Comparison of ENCODE assay signal across 9 cellular contexts in the genomic region with DNA sequence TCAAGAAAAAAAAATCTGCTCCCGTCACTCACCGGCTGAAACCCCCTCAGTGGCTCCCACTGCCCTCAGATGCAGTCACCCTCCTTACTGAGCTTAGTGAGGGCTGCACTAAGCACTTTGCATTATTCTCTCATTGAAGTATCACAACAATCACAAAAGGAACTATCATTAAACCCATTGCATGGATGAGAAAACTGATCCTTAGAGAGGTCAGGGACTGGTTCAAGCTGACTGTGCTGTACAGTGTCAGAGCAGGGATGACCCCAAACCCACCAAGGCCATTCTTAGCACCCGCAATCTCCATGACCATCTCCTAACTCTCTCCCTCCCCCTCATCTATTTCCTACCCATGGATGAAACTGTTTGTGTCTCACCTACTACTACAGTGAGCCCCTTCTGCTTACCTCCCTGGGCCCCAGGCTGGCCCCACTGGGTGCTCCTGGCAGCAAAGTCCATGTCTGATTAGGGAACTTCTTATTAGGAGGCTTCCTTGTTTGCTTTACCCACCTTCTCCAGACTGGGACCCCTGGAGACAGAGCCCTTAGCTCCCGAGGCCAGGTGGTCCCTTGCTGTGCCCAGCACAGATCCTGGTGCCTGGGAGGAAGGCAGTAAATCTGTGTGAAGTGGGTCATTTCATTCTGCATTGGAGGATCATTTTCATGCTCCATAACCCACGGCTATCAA.
A peak's percentile ranks its signal among the peaks of the same experiment; 100 is the strongest.
DNase-seq lines count a peak whose midpoint lies in the region; ATAC-seq, FAIRE-seq and TF ChIP-seq lines count a peak whose summit lies in the region.
"Had no signal": no experiment of that assay in that cellular context is flagged by ENCODE, and none has a peak within 500 bp of the region (broad histone marks: within the 10 kb centered on the region; RNA-seq: fewer than 3 reads in every experiment).

No MANE protein-coding gene starts in this region.

- FAIRE-seq in GM12878 (lab: Jason Lieb, UNC) (no peak), urothelium cell line (lab: Jason Lieb, UNC) (no peak), HTR-8/SVneo (lab: Jason Lieb, UNC) (no peak)

- H3K36me3 ChIP-seq in CD4-positive, alpha-beta memory T cell (ENCODE audit: insufficient read depth, low read length), result no peaks in the 10 kb centered on the region
- H3K36me3 ChIP-seq in KMS-11 (ENCODE audit: insufficient read depth) (no peaks in the 10 kb centered on the region), GM12878 (ENCODE audit: control insufficient read depth in 2 of 2, insufficient read depth in 2 of 2, low read length in 1 of 2) (no peaks in the 10 kb centered on the region)
- no peaks in the 10 kb centered on the region for H3K36me3 ChIP-seq in naive thymus-derived CD4-positive, alpha-beta T cell (ENCODE audit: control insufficient read depth in 2 of 3, insufficient read depth in 3 of 3, low read length in 3 of 3)

- peak overlapping the region; percentile 48 for H2AFZ ChIP-seq in KMS-11 (ENCODE audit: low read depth)
- no peak overlapping the region; the same call in 1 of the 2 replicates for H2AFZ ChIP-seq in GM12878 (ENCODE audit: control insufficient read depth, low read depth, low read length)

- no peaks in the 10 kb centered on the region for H4K20me1 ChIP-seq in KMS-11 (ENCODE audit: insufficient read depth)
- H4K20me1 ChIP-seq in GM12878 (ENCODE audit: control insufficient read depth, insufficient read depth), result no peaks in the 10 kb centered on the region

- H3K79me2 ChIP-seq in KMS-11 (ENCODE audit: insufficient read depth, low read depth) (no peaks in the 10 kb centered on the region), GM12878 (ENCODE audit: control insufficient read depth, insufficient read depth, low read length) (no peaks in the 10 kb centered on the region)

- no peaks in the 10 kb centered on the region for H3K27me3 Mint-ChIP-seq in CD4-positive, alpha-beta memory T cell
- no peaks in the 10 kb centered on the region for H3K27me3 Mint-ChIP-seq in osteocyte (ENCODE audit: unreplicated experiment)
- no peaks in the 10 kb centered on the region for H3K27me3 Mint-ChIP-seq in naive thymus-derived CD4-positive, alpha-beta T cell

- POLR2A ChIA-PET in CD4-positive, alpha-beta memory T cell (lab: Charles Lee; ENCODE audit: partially characterized antibody), result interaction anchor here (1.4 to 3.8 kb wide), 7 partner anchors 21 to 817 kb away, joined by 3 to 59 read pairs (median 19); a partner anchor contains a TSS
- POLR2A ChIA-PET in GM12878 (lab: Charles Lee), result interaction anchor here (1.1 to 3.7 kb wide), 14 partner anchors 10 to 139 kb away, joined by 3 to 43 read pairs (median 7); a partner anchor contains a TSS
- POLR2A ChIA-PET in naive thymus-derived CD4-positive, alpha-beta T cell (lab: Charles Lee), result interaction anchor here (0.7 kb wide), 1 partner anchor 1801 kb away, joined by 4 read pairs; no protein-coding TSS in a partner anchor

- peak overlapping the region; percentile 92 to 97 (median 94) for H3K27ac Mint-ChIP-seq in CD4-positive, alpha-beta memory T cell
- peak overlapping the region; percentile 81 for H3K27ac Mint-ChIP-seq in osteocyte (ENCODE audit: unreplicated experiment)
- H3K27ac Mint-ChIP-seq in naive thymus-derived CD4-positive, alpha-beta T cell, result peak overlapping the region in 1 of 9 donors; percentile 97

- no peaks in the 10 kb centered on the region for H3K36me3 Mint-ChIP-seq in CD4-positive, alpha-beta memory T cell
- H3K36me3 Mint-ChIP-seq in osteocyte (ENCODE audit: unreplicated experiment), result no peaks in the 10 kb centered on the region
- H3K36me3 Mint-ChIP-seq in naive thymus-derived CD4-positive, alpha-beta T cell, result peaks cover 0 to 2% (median 0%) of the 10 kb centered on the region in 5 donors

- H3K4me1 ChIP-seq in CD4-positive, alpha-beta memory T cell (ENCODE audit: insufficient read depth, low read length), result peaks cover 83% of the 10 kb centered on the region
- H3K4me1 ChIP-seq in KMS-11 (ENCODE audit: low read depth, poor library complexity, severe bottlenecking) (peaks cover 51% of the 10 kb centered on the region), GM12878 (ENCODE audit: control insufficient read depth, insufficient read depth, low read length) (peaks cover 60% of the 10 kb centered on the region)
- peaks cover 10 to 62% of the 10 kb centered on the region in 2 donors for H3K4me1 ChIP-seq in naive thymus-derived CD4-positive, alpha-beta T cell (ENCODE audit: control insufficient read depth in 2 of 2, insufficient read depth in 2 of 2, low read length in 2 of 2)

- in situ Hi-C loops in GM12878 (cut with MboI), result loop anchor here (5.0 kb wide), 2 partner anchors 135 to 240 kb away; no protein-coding TSS in a partner anchor

- peaks cover 0 to 2% (median 0%) of the 10 kb centered on the region in 8 donors for H3K9me3 Mint-ChIP-seq in CD4-positive, alpha-beta memory T cell
- H3K9me3 Mint-ChIP-seq in osteocyte (ENCODE audit: unreplicated experiment), result no peaks in the 10 kb centered on the region
- peaks cover 0 to 3% (median 0%) of the 10 kb centered on the region in 11 donors for H3K9me3 Mint-ChIP-seq in naive thymus-derived CD4-positive, alpha-beta T cell

- H3K4me2 ChIP-seq in KMS-11, result peak overlapping the region; percentile 93
- H3K4me2 ChIP-seq in GM12878 (ENCODE audit: control insufficient read depth, insufficient read depth), result peak overlapping the region; percentile 78

- peaks cover 51 to 89% (median 71%) of the 10 kb centered on the region in 4 donors for H3K4me1 Mint-ChIP-seq in CD4-positive, alpha-beta memory T cell
- peaks cover 32% of the 10 kb centered on the region for H3K4me1 Mint-ChIP-seq in osteocyte (ENCODE audit: unreplicated experiment)
- H3K4me1 Mint-ChIP-seq in naive thymus-derived CD4-positive, alpha-beta T cell, result peaks cover 31 to 89% (median 53%) of the 10 kb centered on the region in 7 donors

- BruUV-seq in GM12878 (replicated peaks; lab: Mats Ljungman, UMichigan), result no TSS peak

- intact Hi-C loops in CD4-positive, alpha-beta memory T cell (cut with micrococcal nuclease), result loop anchor here (5.0 kb wide), 1 partner anchor 815 kb away; no protein-coding TSS in a partner anchor
- intact Hi-C loops in GM12878 (cut with micrococcal nuclease; ENCODE audit: unreplicated experiment), result loop anchor here (1.0 to 5.0 kb wide), 13 partner anchors 16 to 770 kb away; no protein-coding TSS in a partner anchor
- intact Hi-C loops in naive thymus-derived CD4-positive, alpha-beta T cell (cut with micrococcal nuclease), result loop anchor here in 1 of 2 donors (1.0 to 10.0 kb wide), 11 partner anchors 27 to 1340 kb away; no protein-coding TSS in a partner anchor

- no peak for TF ChIP-seq RAD21 in GM12878 (IDR thresholded peaks at IDR 0.05; ENCODE audit: insufficient read depth, low read depth, low read length)

- TF ChIP-seq CTCF in KMS-11 (conservative IDR thresholded peaks at IDR 0.05; ENCODE audit: low read depth, low read length), result no peak
- no peak for TF ChIP-seq CTCF in GM12878 (IDR thresholded peaks at IDR 0.05 in 2 of 3, conservative IDR thresholded peaks at IDR 0.05 in 1 of 3; ENCODE audit: control insufficient read depth in 2 of 3, extremely low read depth in 1 of 3, insufficient read depth in 1 of 3, low read depth in 3 of 3, low read length in 3 of 3)
- TF ChIP-seq CTCF in osteocyte (IDR thresholded peaks at IDR 0.05), result no peak

- peak overlapping the region in 1 of 2 donors; percentile 49 for H3K4me3 ChIP-seq in CD4-positive, alpha-beta memory T cell (ENCODE audit: low read length in 2 of 2)
- no peak overlapping the region for H3K4me3 ChIP-seq in KMS-11 (IDR thresholded peaks at IDR 0.05; ENCODE audit: insufficient read depth, low read depth, low read length)
- H3K4me3 ChIP-seq in GM12878, result 0 out of 2 replicates have a peak overlapping the region, but pooled peaks have one; percentile 11
- no peak overlapping the region for H3K4me3 ChIP-seq in naive thymus-derived CD4-positive, alpha-beta T cell (ENCODE audit: low read length)

- DNase-seq in CD4-positive, alpha-beta memory T cell, result no peak
- DNase-seq in GM12878 (ENCODE audit: low read depth, low spot score), result no peak
- DNase-seq in osteocyte (ENCODE audit: extremely low spot score, unreplicated experiment), result no peak
- DNase-seq in naive thymus-derived CD4-positive, alpha-beta T cell, result no peak
- DNase-seq in urothelium cell line (ENCODE audit: low spot score), result no peak
- no peak for DNase-seq in HTR-8/SVneo (ENCODE audit: insufficient read length, low spot score)
- DNase-seq: Calu3 had no signal

- 60% methylated on average over 5 of the region's 5 CpGs for WGBS in GM12878 (ENCODE audit: insufficient coverage, insufficient replicate concordance, low lambda C conversion rate, missing lambda C conversion rate)

- no peaks in the 10 kb centered on the region for H3K27me3 ChIP-seq in CD4-positive, alpha-beta memory T cell (ENCODE audit: insufficient read depth, low read length)
- H3K27me3 ChIP-seq in KMS-11 (ENCODE audit: insufficient read depth, low read depth) (no peaks in the 10 kb centered on the region), GM12878 (replicated peaks in 1 of 2; ENCODE audit: control insufficient read depth in 2 of 2, insufficient read depth in 2 of 2, low read length in 1 of 2) (no peaks in the 10 kb centered on the region)
- no peaks in the 10 kb centered on the region for H3K27me3 ChIP-seq in naive thymus-derived CD4-positive, alpha-beta T cell (ENCODE audit: control insufficient read depth in 2 of 2, insufficient read depth in 2 of 2, low read length in 2 of 2)

- CTCF ChIA-PET in CD4-positive, alpha-beta memory T cell (lab: Charles Lee; ENCODE audit: partially characterized antibody), result interaction anchor here (0.8 to 1.5 kb wide), 3 partner anchors 23 to 817 kb away, joined by 3 to 5 read pairs (median 3); no protein-coding TSS in a partner anchor
- CTCF ChIA-PET in GM12878 (lab: Yijun Ruan, JAX), result interaction anchor here (1.4 to 3.8 kb wide), 13 partner anchors 9 to 1114 kb away, joined by 3 to 64 read pairs (median 8); a partner anchor contains a TSS
- CTCF ChIA-PET in naive thymus-derived CD4-positive, alpha-beta T cell (lab: Charles Lee), result no interaction called here

- RAD21 ChIA-PET in GM12878 (lab: Charles Lee; ENCODE audit: unreplicated experiment), result interaction anchor here (1.0 to 10.3 kb wide), 23 partner anchors 11 to 719 kb away, joined by 3 to 322 read pairs (median 14); a partner anchor contains a TSS

- H3K9ac ChIP-seq in KMS-11, result peak overlapping the region; percentile 73
- peak overlapping the region; percentile 67 for H3K9ac ChIP-seq in GM12878 (ENCODE audit: control insufficient read depth, insufficient read depth, low read length)

- TF ChIP-seq POLR2A in GM12878 (IDR thresholded peaks at IDR 0.05; ENCODE audit: low read depth, low read length), result no peak

- ATAC-seq in GM12878 (no peak), HG03354 (IDR thresholded peaks at IDR 0.05; ENCODE audit: poor library complexity, severe bottlenecking, unreplicated experiment) (no peak)
- no peak for ATAC-seq in naive thymus-derived CD4-positive, alpha-beta T cell

- H3K4me3 Mint-ChIP-seq in CD4-positive, alpha-beta memory T cell, result peak overlapping the region in 7 of 8 donors; percentile 15 to 85 (median 78)
- no peak overlapping the region for H3K4me3 Mint-ChIP-seq in osteocyte (ENCODE audit: unreplicated experiment)
- H3K4me3 Mint-ChIP-seq in naive thymus-derived CD4-positive, alpha-beta T cell, result peak overlapping the region in 1 of 10 donors; percentile 72

- H3K9me3 ChIP-seq in CD4-positive, alpha-beta memory T cell (ENCODE audit: control insufficient read depth in 1 of 2, low read length in 2 of 2), result no peaks in the 10 kb centered on the region
- no peaks in the 10 kb centered on the region for H3K9me3 ChIP-seq in GM12878 (replicated peaks; ENCODE audit: control insufficient read depth, insufficient read depth, low read length)
- H3K9me3 ChIP-seq in naive thymus-derived CD4-positive, alpha-beta T cell (ENCODE audit: control insufficient read depth in 2 of 3, low read length in 3 of 3), result no peaks in the 10 kb centered on the region

- SMC1A ChIA-PET in GM12878 (lab: Charles Lee; ENCODE audit: uncharacterized antibody, unreplicated experiment), result interaction anchor here (0.7 to 10.9 kb wide), 21 partner anchors 10 to 1115 kb away, joined by 3 to 284 read pairs (median 11); a partner anchor contains a TSS

- peak overlapping the region; percentile 69 for H3K27ac ChIP-seq in CD4-positive, alpha-beta memory T cell (ENCODE audit: low read depth, low read length)
- H3K27ac ChIP-seq in KMS-11 (peak overlapping the region; percentile 93), GM12878 (ENCODE audit: control insufficient read depth, insufficient read depth) (peak overlapping the region; percentile 95)
- no peak overlapping the region for H3K27ac ChIP-seq in naive thymus-derived CD4-positive, alpha-beta T cell (ENCODE audit: low read depth, low read length)

- TF ChIP-seq EP300 in GM12878 (IDR thresholded peaks at IDR 0.05; ENCODE audit: borderline replicate concordance in 1 of 2, control insufficient read depth in 1 of 2, low read depth in 2 of 2, low read length in 2 of 2), result no peak
